Comparison of ENCODE assay signal across 8 cellular contexts in genomic region chr7:88357794-88358533, GRCh38. TPM values are rescaled to one million over a fixed set of nuclear protein-coding genes. Genes with fewer than 3 reads are reported as not detected.
DNase-seq lines count a peak whose midpoint lies in the region; ATAC-seq and TF ChIP-seq lines count a peak whose summit lies in the region.

No MANE protein-coding gene starts in this region.

- peaks cover 11% of the 10 kb centered on the region for H3K4me1 Mint-ChIP-seq in Caco-2 (ENCODE audit: low read depth, unreplicated experiment)
- H3K4me1 Mint-ChIP-seq in MCF 10A (ENCODE audit: insufficient read depth, unreplicated experiment) = no peaks in the 10 kb centered on the region
- no peaks in the 10 kb centered on the region for H3K4me1 Mint-ChIP-seq in Calu3 (ENCODE audit: low read depth, unreplicated experiment)

- BruUV-seq in Caco-2 (replicated peaks; lab: Mats Ljungman, UMichigan) (no TSS peak), MCF 10A (replicated peaks; lab: Mats Ljungman, UMichigan) (no TSS peak), Calu3 (replicated peaks; lab: Mats Ljungman, UMichigan) (no TSS peak)

- peak overlapping the region; percentile 92 for H3K27ac ChIP-seq in neutrophil

- no peaks in the 10 kb centered on the region for H3K9me3 Mint-ChIP-seq in Caco-2 (ENCODE audit: unreplicated experiment)
- no peaks in the 10 kb centered on the region for H3K9me3 Mint-ChIP-seq in MCF 10A (ENCODE audit: unreplicated experiment)
- no peaks in the 10 kb centered on the region for H3K9me3 Mint-ChIP-seq in Calu3 (ENCODE audit: low read depth, unreplicated experiment)

- no peak overlapping the region for H3K27ac Mint-ChIP-seq in Caco-2 (ENCODE audit: unreplicated experiment)
- H3K27ac Mint-ChIP-seq in MCF 10A (ENCODE audit: low read depth, unreplicated experiment) = no peak overlapping the region
- no peak overlapping the region for H3K27ac Mint-ChIP-seq in Calu3 (ENCODE audit: unreplicated experiment)

- no peaks in the 10 kb centered on the region for H3K9me3 ChIP-seq in Caco-2
- H3K9me3 ChIP-seq in neutrophil = no peaks in the 10 kb centered on the region

- TF ChIP-seq RAD21 in Ishikawa (IDR thresholded peaks at IDR 0.05; ENCODE audit: low read depth) = peak; percentile 69

- no peaks in the 10 kb centered on the region for H3K36me3 Mint-ChIP-seq in Caco-2 (ENCODE audit: insufficient read depth, unreplicated experiment)
- no peaks in the 10 kb centered on the region for H3K36me3 Mint-ChIP-seq in MCF 10A (ENCODE audit: insufficient read depth, unreplicated experiment)
- no peaks in the 10 kb centered on the region for H3K36me3 Mint-ChIP-seq in Calu3 (ENCODE audit: insufficient read depth, unreplicated experiment)

- TF ChIP-seq EP300 in Ishikawa (IDR thresholded peaks at IDR 0.05; ENCODE audit: borderline replicate concordance) = no peak

- H3K4me3 ChIP-seq in Caco-2 (ENCODE audit: low read depth, low read length) = no peak overlapping the region
- H3K4me3 ChIP-seq in neutrophil (ENCODE audit: low read depth in 1 of 2, low read length in 1 of 2) = peak overlapping the region in 1 of 2 experiments; percentile 7

- POLR2A ChIA-PET in Caco-2 (lab: Charles Lee) = no interaction called here
- POLR2A ChIA-PET in MCF 10A (lab: Yijun Ruan, JAX) = interaction anchor here (1.3 to 1.6 kb wide), 2 partner anchors 37 to 116 kb away, joined by 3 to 5 read pairs; no protein-coding TSS in a partner anchor

- DNase-seq in Caco-2 (peak in 1 of 2 experiments; percentile 32), MCF 10A (ENCODE audit: unreplicated experiment) (peak; percentile 42), NCI-H187 (lab: John Stamatoyannopoulos, UW) (no peak), amygdala (lab: John Stamatoyannopoulos, UW) (no peak), Calu3 (no peak)

- CTCF ChIA-PET in Caco-2 (lab: Charles Lee) (interaction anchor here (0.5 to 3.0 kb wide), 4 partner anchors 13 to 115 kb away, joined by 3 to 30 read pairs (median 14); no protein-coding TSS in a partner anchor), MCF 10A (lab: Yijun Ruan, JAX) (interaction anchor here (0.6 to 8.9 kb wide), 31 partner anchors 12 to 1791 kb away, joined by 3 to 229 read pairs (median 5); partner anchors contain the start of gene STEAP4), Calu3 (lab: Charles Lee) (interaction anchor here (1.3 to 2.4 kb wide), 3 partner anchors 13 to 131 kb away, joined by 3 to 59 read pairs (median 15); no protein-coding TSS in a partner anchor)

- intact Hi-C loops in Caco-2 (cut with micrococcal nuclease; ENCODE audit: unreplicated experiment) (loop anchor here (1.0 kb wide), 3 partner anchors 13 to 115 kb away; no protein-coding TSS in a partner anchor), MCF 10A (cut with micrococcal nuclease) (loop anchor here (1.0 to 2.0 kb wide), 2 partner anchors 115 to 247 kb away; no protein-coding TSS in a partner anchor), Calu3 (cut with micrococcal nuclease; ENCODE audit: unreplicated experiment) (loop anchor here (1.0 to 5.0 kb wide), 2 partner anchors 66 to 115 kb away; no protein-coding TSS in a partner anchor)

- H3K27me3 ChIP-seq in Caco-2 (replicated peaks; ENCODE audit: control insufficient read depth, insufficient read depth, low read length) (no peaks in the 10 kb centered on the region; the same call in 1 of the 2 replicates), neutrophil (no peaks in the 10 kb centered on the region)

- no peaks in the 10 kb centered on the region for H3K36me3 ChIP-seq in Caco-2 (ENCODE audit: control insufficient read depth, insufficient read depth, low read length)
- no peaks in the 10 kb centered on the region for H3K36me3 ChIP-seq in neutrophil

- ATAC-seq in GM21381 (IDR thresholded peaks at IDR 0.05; ENCODE audit: unreplicated experiment) = peak; percentile 74

- H3K4me3 Mint-ChIP-seq in Caco-2 (ENCODE audit: unreplicated experiment) = peak overlapping the region; percentile 15
- H3K4me3 Mint-ChIP-seq in MCF 10A (ENCODE audit: unreplicated experiment) = peak overlapping the region; percentile 52
- no peak overlapping the region for H3K4me3 Mint-ChIP-seq in Calu3 (ENCODE audit: low read depth, unreplicated experiment)

- H3K4me1 ChIP-seq in Caco-2 (peaks cover 14% of the 10 kb centered on the region), neutrophil (ENCODE audit: control insufficient read depth in 1 of 2, insufficient read depth in 1 of 2, low read depth in 1 of 2, low read length in 1 of 2) (peaks cover 58 to 66% of the 10 kb centered on the region in 2 experiments)

- H3K27me3 Mint-ChIP-seq in Caco-2 (ENCODE audit: insufficient read depth, unreplicated experiment) = peaks cover 5% of the 10 kb centered on the region
- H3K27me3 Mint-ChIP-seq in MCF 10A (ENCODE audit: insufficient read depth, unreplicated experiment) = no peaks in the 10 kb centered on the region
- H3K27me3 Mint-ChIP-seq in Calu3 (ENCODE audit: unreplicated experiment) = no peaks in the 10 kb centered on the region

- TF ChIP-seq CTCF in Caco-2 (IDR thresholded peaks at IDR 0.05; ENCODE audit: insufficient read depth in 1 of 2, low read depth in 1 of 2, low read length in 1 of 2, severe bottlenecking in 1 of 2, unreplicated experiment in 1 of 2) (peak; percentile 56 to 71), MCF 10A (IDR thresholded peaks at IDR 0.05; ENCODE audit: unreplicated experiment) (peak; percentile 60), neutrophil (IDR thresholded peaks at IDR 0.05) (peak; percentile 80), Calu3 (IDR thresholded peaks at IDR 0.05; ENCODE audit: unreplicated experiment) (no peak)

TF ChIP-seq in Ishikawa, 13 proteins besides CTCF, POLR2A, EP300 and RAD21:
- TF ChIP-seq USF1 (IDR thresholded peaks at IDR 0.05) (no peak), TCF12 (IDR thresholded peaks at IDR 0.05; ENCODE audit: low read depth) (no peak), TEAD4 (IDR thresholded peaks at IDR 0.05) (no peak), ZBTB7A (IDR thresholded peaks at IDR 0.05; ENCODE audit: low read depth) (no peak), EGR1 (IDR thresholded peaks at IDR 0.05) (no peak), YY1 (IDR thresholded peaks at IDR 0.05; ENCODE audit: low read depth) (no peak), MAX (IDR thresholded peaks at IDR 0.05) (no peak), CEBPB (IDR thresholded peaks at IDR 0.05) (no peak), CREB1 (IDR thresholded peaks at IDR 0.05; ENCODE audit: low read depth) (no peak), TAF1 (IDR thresholded peaks at IDR 0.05; ENCODE audit: low read depth) (no peak), FOXM1 (IDR thresholded peaks at IDR 0.05; ENCODE audit: borderline replicate concordance, low read depth) (no peak), NFIC (IDR thresholded peaks at IDR 0.05) (no peak), REST (IDR thresholded peaks at IDR 0.05; ENCODE audit: low read depth) (no peak)
TF ChIP-seq in Ishikawa: peak in this region for 0.

RNA-seq across cellular contexts. Expression of gene STEAP4, which starts 51.3 kb away (rescaled TPM):
- total RNA-seq in Caco-2 (2022) = 0.05 TPM in 1 of 2 replicates, not detected in the other
- not detected in 2 replicates for total RNA-seq in MCF 10A (2022)
- total RNA-seq in Calu3 (2022) = 7.4 and 11.3 TPM in 2 replicates
